ENCODE assay signal across 31 cellular contexts in the genomic region with DNA sequence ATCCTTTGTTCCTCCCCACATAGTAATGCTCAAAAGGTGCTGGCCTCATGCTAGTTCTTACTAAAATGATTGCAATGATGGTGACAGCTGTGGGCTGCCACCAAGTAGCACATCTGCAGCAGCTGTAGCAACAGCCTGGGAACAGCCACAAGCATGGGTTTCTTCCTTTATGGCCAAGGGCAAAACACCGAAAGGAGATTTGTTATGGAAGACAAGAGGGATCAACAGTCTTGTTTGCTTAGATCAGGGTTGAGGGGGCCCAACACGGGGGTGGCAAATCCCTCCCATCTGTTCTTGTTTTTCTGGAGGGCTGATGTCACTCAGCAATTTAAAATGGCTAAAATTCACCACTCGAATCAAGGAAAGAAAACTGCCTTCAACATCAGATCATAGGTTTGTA.
DNase-seq lines count a peak whose midpoint lies in the region; ATAC-seq and TF ChIP-seq lines count a peak whose summit lies in the region.
"Had no signal": no experiment of that assay in that cellular context is flagged by ENCODE, and none has a peak within 500 bp of the region (broad histone marks: within the 10 kb centered on the region; RNA-seq: fewer than 3 reads in every experiment).

No MANE protein-coding gene starts in this region.

- TF ChIP-seq CTCF in mammary epithelial cell (conservative IDR thresholded peaks at IDR 0.05 in 1 of 2, IDR thresholded peaks at IDR 0.05 in 1 of 2; ENCODE audit: extremely low read depth in 1 of 2, insufficient read depth in 1 of 2, low read depth in 1 of 2, low read length in 2 of 2) = no peak
- no peak for TF ChIP-seq CTCF in breast epithelium (IDR thresholded peaks at IDR 0.05)
- no peak for TF ChIP-seq CTCF in VCaP (conservative IDR thresholded peaks at IDR 0.05)

- H3K79me2 ChIP-seq in mammary epithelial cell (ENCODE audit: insufficient read depth, low read length) = no peaks in the 10 kb centered on the region
- H3K79me2 ChIP-seq: parathyroid adenoma had no signal

- ATAC-seq in HG02763 (IDR thresholded peaks at IDR 0.05; ENCODE audit: unreplicated experiment) = no peak
- ATAC-seq: GM23338; K562; left colon; naive thymus-derived CD8-positive, alpha-beta T cell; Right ventricle myocardium inferior; upper lobe of right lung had no signal

- H4K20me1 ChIP-seq in mammary epithelial cell (ENCODE audit: insufficient read depth, low read length) = no peaks in the 10 kb centered on the region

- dilution Hi-C loops in mammary epithelial cell (cut with HindIII; ENCODE audit: low sequenced_read_pairs) = no loop called here

- peak overlapping the region; percentile 14 for H3K27ac ChIP-seq in mammary epithelial cell (ENCODE audit: insufficient read depth, low read depth, low read length)
- H3K27ac ChIP-seq in breast epithelium = no peak overlapping the region
- peak overlapping the region; percentile 77; the same call in 1 of the 2 replicates for H3K27ac ChIP-seq in VCaP
- H3K27ac ChIP-seq: ascending aorta, parathyroid adenoma, upper lobe of right lung had no signal

- no peak overlapping the region for H3K4me3 Mint-ChIP-seq in activated naive CD4-positive, alpha-beta T cell treated with anti-CD3 and anti-CD28 coated beads, Interleukin-2, amount 10 ng/mL, durations not matched to agents 7 days and 5 days
- H3K4me3 Mint-ChIP-seq: activated B cell treated with CpG ODN at 0.5 μM for 24 hours; activated naive CD8-positive, alpha-beta T cell; CD4-positive, alpha-beta memory T cell; dendritic cell treated with granulocyte-macrophage colony-stimulating factor and Interleukin-4, amounts not matched to agents 40 ng/mL and 50 ng/mL, for 4 days; GM23338; HFFc6; naive thymus-derived CD8-positive, alpha-beta T cell had no signal

- DNase-seq in mammary epithelial cell = no peak
- DNase-seq in breast epithelium (ENCODE audit: low spot score in 2 of 2) = no peak
- peak; percentile 9 for DNase-seq in myocyte (ENCODE audit: low read depth)
- no peak for DNase-seq in T1000 (lab: John Stamatoyannopoulos, UW)
- DNase-seq in HPDE6-E6E7 (ENCODE audit: extremely low spot score) = no peak
- DNase-seq in activated naive CD4-positive, alpha-beta T cell treated with anti-CD3 and anti-CD28 coated beads, Interleukin-2, amount 10 ng/mL, durations not matched to agents 7 days and 5 days = no peak
- DNase-seq: 8988T; activated B cell treated with CpG ODN at 0.5 μM for 24 hours; activated CD4-positive, alpha-beta T cell treated with anti-CD3 and anti-CD28 coated beads, Interleukin-2, amount 50 U/mL, for 4 hours; activated CD8-positive, alpha-beta memory T cell treated with anti-CD3 and anti-CD28 coated beads, Interleukin-2, amount 50 U/mL, for 4 hours; CD4-positive, alpha-beta memory T cell; central memory CD4-positive, alpha-beta T cell; GDM1; HFFc6; left colon; MM.1S; naive thymus-derived CD8-positive, alpha-beta T cell; NCI-H1417 treated with DMSO at 0.1 percent for 48 hours; NCI-H774; sigmoid colon; upper lobe of right lung had no signal

- no peaks in the 10 kb centered on the region for H3K36me3 ChIP-seq in mammary epithelial cell (ENCODE audit: insufficient read depth, low read length)
- H3K36me3 ChIP-seq in breast epithelium = no peaks in the 10 kb centered on the region
- H3K36me3 ChIP-seq: ascending aorta, sigmoid colon, upper lobe of right lung had no signal

- H3K9me3 ChIP-seq in mammary epithelial cell (replicated peaks; ENCODE audit: insufficient read depth, low read length) = no peaks in the 10 kb centered on the region
- H3K9me3 ChIP-seq in breast epithelium = no peaks in the 10 kb centered on the region
- H3K9me3 ChIP-seq: ascending aorta, sigmoid colon, upper lobe of right lung had no signal

- intact Hi-C loops in mammary epithelial cell (cut with micrococcal nuclease) (no loop called here), breast epithelium (cut with DNase I; ENCODE audit: low total_unique reads) (no loop called here)

- H3K9ac ChIP-seq in mammary epithelial cell (ENCODE audit: insufficient read depth, low read length) = no peak overlapping the region
- H3K9ac ChIP-seq: parathyroid adenoma had no signal

- peak overlapping the region; percentile 60 for H3K4me2 ChIP-seq in mammary epithelial cell (ENCODE audit: insufficient read depth, low read depth, low read length)
- H3K4me2 ChIP-seq: GM23338 had no signal

- H3K4me1 Mint-ChIP-seq in activated naive CD4-positive, alpha-beta T cell treated with anti-CD3 and anti-CD28 coated beads, Interleukin-2, amount 10 ng/mL, durations not matched to agents 7 days and 5 days = no peaks in the 10 kb centered on the region
- H3K4me1 Mint-ChIP-seq: activated B cell treated with CpG ODN at 0.5 μM for 24 hours; CD4-positive, alpha-beta memory T cell; naive thymus-derived CD8-positive, alpha-beta T cell had no signal

- no TSS peak for BruUV-seq in mammary epithelial cell (replicated peaks; lab: Mats Ljungman, UMichigan)

- no peak for TF ChIP-seq POLR2A in breast epithelium (IDR thresholded peaks at IDR 0.05)

- H3K27me3 ChIP-seq in mammary epithelial cell (ENCODE audit: insufficient read depth, low read length) = no peaks in the 10 kb centered on the region
- no peaks in the 10 kb centered on the region for H3K27me3 ChIP-seq in breast epithelium
- H3K27me3 ChIP-seq: ascending aorta, sigmoid colon, upper lobe of right lung had no signal

- H3K4me1 ChIP-seq in mammary epithelial cell (ENCODE audit: insufficient read depth, low read length) (peaks cover 26% of the 10 kb centered on the region), breast epithelium (no peaks in the 10 kb centered on the region)
- H3K4me1 ChIP-seq: ascending aorta, parathyroid adenoma, upper lobe of right lung had no signal

- no peaks in the 10 kb centered on the region for H3K27me3 Mint-ChIP-seq in activated naive CD4-positive, alpha-beta T cell treated with anti-CD3 and anti-CD28 coated beads, Interleukin-2, amount 10 ng/mL, durations not matched to agents 7 days and 5 days
- H3K27me3 Mint-ChIP-seq: activated B cell treated with CpG ODN at 0.5 μM for 24 hours; activated naive CD8-positive, alpha-beta T cell had no signal

- 41% methylated on average over 3 of the region's 3 CpGs for WGBS in mammary epithelial cell (ENCODE audit: low coverage, missing lambda C conversion rate)

- in situ Hi-C loops in mammary epithelial cell (cut with MboI; ENCODE audit: low sequenced_read_pairs in 2 of 2) = no loop called here

- H3K27ac Mint-ChIP-seq in activated naive CD4-positive, alpha-beta T cell treated with anti-CD3 and anti-CD28 coated beads, Interleukin-2, amount 10 ng/mL, durations not matched to agents 7 days and 5 days = no peak overlapping the region
- H3K27ac Mint-ChIP-seq: activated B cell treated with CpG ODN at 0.5 μM for 24 hours; activated naive CD8-positive, alpha-beta T cell; activated T-helper 2 cell treated with anti-CD3 and anti-CD28 coated beads, Interferon-gamma antibody, Interleukin-2, Interleukin-4, amounts not matched to agents 10 μg/mL and 5 μg/mL and 100 μg/mL, durations not matched to agents 14 hours and 24 hours and 36 hours; CD4-positive, alpha-beta memory T cell; dendritic cell treated with granulocyte-macrophage colony-stimulating factor and Interleukin-4, amounts not matched to agents 40 ng/mL and 50 ng/mL, for 4 days; GM23338; HFFc6; naive thymus-derived CD8-positive, alpha-beta T cell had no signal

- H3K4me3 ChIP-seq in mammary epithelial cell (replicated peaks in 1 of 3; ENCODE audit: insufficient read depth in 1 of 3, low read depth in 2 of 3, low read length in 3 of 3) = no peak overlapping the region
- H3K4me3 ChIP-seq in breast epithelium = no peak overlapping the region
- H3K4me3 ChIP-seq: ascending aorta, GM23338, K562, sigmoid colon, upper lobe of right lung had no signal

- CTCF ChIA-PET in mammary epithelial cell (lab: Charles Lee; ENCODE audit: low non-redundant PET) = no interaction called here
- CTCF ChIA-PET in activated naive CD4-positive, alpha-beta T cell treated with anti-CD3 and anti-CD28 coated beads, Interleukin-2, amount 10 ng/mL, durations not matched to agents 7 days and 5 days (lab: Charles Lee) = no interaction called here

- no peak overlapping the region for H2AFZ ChIP-seq in mammary epithelial cell (ENCODE audit: low read depth, low read length)
- H2AFZ ChIP-seq: GM23338, parathyroid adenoma had no signal

- H3K36me3 Mint-ChIP-seq in activated naive CD4-positive, alpha-beta T cell treated with anti-CD3 and anti-CD28 coated beads, Interleukin-2, amount 10 ng/mL, durations not matched to agents 7 days and 5 days = no peaks in the 10 kb centered on the region
- H3K36me3 Mint-ChIP-seq: activated naive CD8-positive, alpha-beta T cell; CD4-positive, alpha-beta memory T cell; naive thymus-derived CD8-positive, alpha-beta T cell had no signal

- H3K9me3 Mint-ChIP-seq in activated naive CD4-positive, alpha-beta T cell treated with anti-CD3 and anti-CD28 coated beads, Interleukin-2, amount 10 ng/mL, durations not matched to agents 7 days and 5 days = no peaks in the 10 kb centered on the region
- H3K9me3 Mint-ChIP-seq: activated B cell treated with CpG ODN at 0.5 μM for 24 hours; activated T-helper 2 cell treated with anti-CD3 and anti-CD28 coated beads, Interferon-gamma antibody, Interleukin-2, Interleukin-4, amounts not matched to agents 10 μg/mL and 5 μg/mL and 100 μg/mL, durations not matched to agents 14 hours and 24 hours and 36 hours; dendritic cell treated with granulocyte-macrophage colony-stimulating factor and Interleukin-4, amounts not matched to agents 40 ng/mL and 50 ng/mL, for 4 days; GM23338; HFFc6 had no signal

Comparison
In these comparisons a context has a peak if more than half of its experiments do, and no peak if none do; other contexts are left out.
1. H3K27ac ChIP-seq: peak in mammary epithelial cell (single experiment) and VCaP (single experiment); none in breast epithelium (0 of 2).